ENCODE assay signal across 17 cellular contexts in the genomic region with DNA sequence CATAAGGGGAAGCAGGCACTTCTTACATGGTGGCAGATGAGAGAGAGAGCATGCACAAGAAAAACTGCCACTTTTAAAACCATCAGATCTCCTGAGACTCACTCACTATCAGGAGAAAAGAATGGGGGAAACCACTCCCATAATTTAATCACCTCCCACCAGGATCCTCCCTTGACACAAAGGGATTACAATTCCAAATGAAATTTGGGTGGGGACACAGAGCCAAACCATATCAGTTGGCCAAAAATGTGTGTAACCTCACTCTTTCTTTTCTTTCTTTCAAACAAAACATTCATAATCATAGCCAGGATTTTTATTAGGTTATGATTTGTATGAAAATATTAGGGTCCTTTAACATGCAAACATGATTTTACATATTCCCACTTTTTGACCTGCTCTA.
DNase-seq lines count a peak whose midpoint lies in the region; ATAC-seq and TF ChIP-seq lines count a peak whose summit lies in the region.
"Had no signal": no experiment of that assay in that cellular context is flagged by ENCODE, and none has a peak within 500 bp of the region (broad histone marks: within the 10 kb centered on the region; RNA-seq: fewer than 3 reads in every experiment).

No MANE protein-coding gene starts in this region.

- no peak overlapping the region for H3K27ac Mint-ChIP-seq in natural killer cell
- H3K27ac Mint-ChIP-seq: activated CD8-positive, alpha-beta T cell treated with anti-CD3 and anti-CD28 coated beads, Interleukin-2, amount 10 ng/mL, durations not matched to agents 7 days and 5 days; stimulated activated effector memory CD8-positive, alpha-beta T cell treated with anti-CD3 and anti-CD28 coated beads, Interleukin-12 subunit alpha, Interleukin-12 subunit beta, amount 100 ng/mL, for 72 hours had no signal

- H4K20me1 ChIP-seq in GM23248 (ENCODE audit: insufficient read depth) (no peaks in the 10 kb centered on the region), fibroblast of lung (ENCODE audit: control insufficient read depth, extremely low read depth, insufficient read depth, low read length) (no peaks in the 10 kb centered on the region)

- H3K27me3 ChIP-seq in GM23248 (replicated peaks; ENCODE audit: insufficient read depth), result no peaks in the 10 kb centered on the region
- H3K27me3 ChIP-seq in fibroblast of lung (ENCODE audit: control insufficient read depth, insufficient read depth, low read length), result no peaks in the 10 kb centered on the region
- H3K27me3 ChIP-seq: adrenal gland, neutrophil, sigmoid colon, upper lobe of left lung had no signal

- 0 out of 2 replicates have a peak overlapping the region, but pooled peaks have one; percentile 3 for H3K4me3 ChIP-seq in GM23248
- no peak overlapping the region for H3K4me3 ChIP-seq in fibroblast of lung (replicated peaks in 1 of 4; ENCODE audit: control extremely low read depth in 1 of 4, insufficient read depth in 1 of 4, low read depth in 3 of 4, low read length in 4 of 4)
- no peak overlapping the region for H3K4me3 ChIP-seq in skeletal muscle cell (ENCODE audit: low read depth, low read length)
- H3K4me3 ChIP-seq: adrenal gland, lung, sigmoid colon, upper lobe of left lung had no signal

- no peak for ATAC-seq in HG03196 (IDR thresholded peaks at IDR 0.05; ENCODE audit: unreplicated experiment)
- ATAC-seq in natural killer cell, result no peak
- ATAC-seq: activated CD8-positive, alpha-beta T cell treated with anti-CD3 and anti-CD28 coated beads, Interleukin-2, amount 10 ng/mL, durations not matched to agents 7 days and 5 days; stimulated activated effector memory CD8-positive, alpha-beta T cell treated with anti-CD3 and anti-CD28 coated beads, Interleukin-12 subunit alpha, Interleukin-12 subunit beta, amount 100 ng/mL, for 72 hours had no signal

- H3K4me1 Mint-ChIP-seq in natural killer cell, result no peaks in the 10 kb centered on the region
- H3K4me1 Mint-ChIP-seq: stimulated activated effector memory CD8-positive, alpha-beta T cell treated with anti-CD3 and anti-CD28 coated beads, Interleukin-12 subunit alpha, Interleukin-12 subunit beta, amount 100 ng/mL, for 72 hours had no signal

- H3K4me2 ChIP-seq in GM23248 (ENCODE audit: unreplicated experiment) (peak overlapping the region; percentile 87), fibroblast of lung (ENCODE audit: extremely low read depth, insufficient read depth, low read length) (no peak overlapping the region)

- TF ChIP-seq CTCF in fibroblast of lung (conservative IDR thresholded peaks at IDR 0.05 in 1 of 2, IDR thresholded peaks at IDR 0.05 in 1 of 2; ENCODE audit: low read depth in 1 of 2, low read length in 2 of 2) (no peak), natural killer cell (IDR thresholded peaks at IDR 0.05) (no peak)

- H3K36me3 Mint-ChIP-seq in natural killer cell, result no peaks in the 10 kb centered on the region
- H3K36me3 Mint-ChIP-seq: stimulated activated effector memory CD8-positive, alpha-beta T cell treated with anti-CD3 and anti-CD28 coated beads, Interleukin-12 subunit alpha, Interleukin-12 subunit beta, amount 100 ng/mL, for 72 hours had no signal

- H3K79me2 ChIP-seq in GM23248 (ENCODE audit: insufficient read depth) (no peaks in the 10 kb centered on the region), fibroblast of lung (ENCODE audit: control insufficient read depth, insufficient read depth, low read length) (no peaks in the 10 kb centered on the region)

- H3K9me2 ChIP-seq in GM23248 (ENCODE audit: insufficient read depth), result no peaks in the 10 kb centered on the region

- H3K9me3 Mint-ChIP-seq in natural killer cell, result peaks cover 0 to 2% of the 10 kb centered on the region in 2 donors
- H3K9me3 Mint-ChIP-seq: stimulated activated effector memory CD8-positive, alpha-beta T cell treated with anti-CD3 and anti-CD28 coated beads, Interleukin-12 subunit alpha, Interleukin-12 subunit beta, amount 100 ng/mL, for 72 hours had no signal

- H3K4me1 ChIP-seq in GM23248 (ENCODE audit: insufficient read depth) (peaks cover 53% of the 10 kb centered on the region), fibroblast of lung (ENCODE audit: control insufficient read depth, extremely low read depth, insufficient read depth, low read length) (peaks cover 8% of the 10 kb centered on the region)
- H3K4me1 ChIP-seq: adrenal gland, upper lobe of left lung had no signal

- no peak overlapping the region for H3K4me3 Mint-ChIP-seq in natural killer cell
- H3K4me3 Mint-ChIP-seq: activated CD8-positive, alpha-beta T cell treated with anti-CD3 and anti-CD28 coated beads, Interleukin-2, amount 10 ng/mL, durations not matched to agents 7 days and 5 days; stimulated activated effector memory CD8-positive, alpha-beta T cell treated with anti-CD3 and anti-CD28 coated beads, Interleukin-12 subunit alpha, Interleukin-12 subunit beta, amount 100 ng/mL, for 72 hours had no signal

- H3F3A ChIP-seq in GM23248 (ENCODE audit: insufficient read depth), result peaks cover 45% of the 10 kb centered on the region

- no peaks in the 10 kb centered on the region for H3K27me3 Mint-ChIP-seq in natural killer cell (ENCODE audit: low read depth in 2 of 2)

- peak; percentile 39 for DNase-seq in GM23248
- peak in 1 of 2 donors; percentile 72 for DNase-seq in fibroblast of lung (ENCODE audit: low read depth in 2 of 2)
- DNase-seq in skeletal muscle cell (ENCODE audit: low read depth), result peak; percentile 14
- DNase-seq in SW 1271 (lab: John Stamatoyannopoulos, UW), result no peak
- DNase-seq in natural killer cell, result no peak
- DNase-seq: activated CD8-positive, alpha-beta T cell treated with anti-CD3 and anti-CD28 coated beads, Interleukin-2, amount 10 ng/mL, durations not matched to agents 7 days and 5 days; adrenal gland; foreskin melanocyte; NCI-H1105; NCI-H2171 treated with DMSO at 0.1 percent for 48 hours; sigmoid colon; upper lobe of left lung had no signal

- H2AFZ ChIP-seq in GM23248, result no peak overlapping the region
- no peak overlapping the region for H2AFZ ChIP-seq in fibroblast of lung (ENCODE audit: low read length)

- in situ Hi-C loops in GM23248 (cut with MboI), result no loop called here

- no peaks in the 10 kb centered on the region for H3K36me3 ChIP-seq in GM23248 (ENCODE audit: low read depth)
- no peaks in the 10 kb centered on the region for H3K36me3 ChIP-seq in fibroblast of lung (ENCODE audit: control insufficient read depth, insufficient read depth, low read length)
- H3K36me3 ChIP-seq: adrenal gland, neutrophil, sigmoid colon, upper lobe of left lung had no signal

- H3K9me3 ChIP-seq in GM23248 (ENCODE audit: low read depth), result no peaks in the 10 kb centered on the region
- H3K9me3 ChIP-seq in fibroblast of lung (ENCODE audit: control insufficient read depth, insufficient read depth, low read depth, low read length), result no peaks in the 10 kb centered on the region
- H3K9me3 ChIP-seq: neutrophil, sigmoid colon, upper lobe of left lung had no signal

- peak overlapping the region; percentile 71 for H3K27ac ChIP-seq in GM23248
- H3K27ac ChIP-seq in fibroblast of lung (ENCODE audit: insufficient read depth, low read length), result peak overlapping the region; percentile 22
- H3K27ac ChIP-seq: adrenal gland, neutrophil, upper lobe of left lung had no signal

- intact Hi-C loops in natural killer cell (cut with micrococcal nuclease), result no loop called here

- no peak overlapping the region; the same call in 1 of the 2 replicates for H3K9ac ChIP-seq in GM23248
- no peak overlapping the region for H3K9ac ChIP-seq in fibroblast of lung (ENCODE audit: insufficient read depth, low read length)

TF ChIP-seq in PFSK-1, 5 proteins besides CTCF, POLR2A, EP300 and RAD21:
- TF ChIP-seq POLR2AphosphoS5 (IDR thresholded peaks at IDR 0.05; ENCODE audit: low read depth, low read length) (no peak), SIN3A (IDR thresholded peaks at IDR 0.05; ENCODE audit: borderline replicate concordance, insufficient read depth, low read length) (peak; percentile 24; the same call in 1 of the 2 replicates), TAF1 (IDR thresholded peaks at IDR 0.05; ENCODE audit: borderline replicate concordance, insufficient read depth, low read length) (no peak)
- TF ChIP-seq, protein P1, sequence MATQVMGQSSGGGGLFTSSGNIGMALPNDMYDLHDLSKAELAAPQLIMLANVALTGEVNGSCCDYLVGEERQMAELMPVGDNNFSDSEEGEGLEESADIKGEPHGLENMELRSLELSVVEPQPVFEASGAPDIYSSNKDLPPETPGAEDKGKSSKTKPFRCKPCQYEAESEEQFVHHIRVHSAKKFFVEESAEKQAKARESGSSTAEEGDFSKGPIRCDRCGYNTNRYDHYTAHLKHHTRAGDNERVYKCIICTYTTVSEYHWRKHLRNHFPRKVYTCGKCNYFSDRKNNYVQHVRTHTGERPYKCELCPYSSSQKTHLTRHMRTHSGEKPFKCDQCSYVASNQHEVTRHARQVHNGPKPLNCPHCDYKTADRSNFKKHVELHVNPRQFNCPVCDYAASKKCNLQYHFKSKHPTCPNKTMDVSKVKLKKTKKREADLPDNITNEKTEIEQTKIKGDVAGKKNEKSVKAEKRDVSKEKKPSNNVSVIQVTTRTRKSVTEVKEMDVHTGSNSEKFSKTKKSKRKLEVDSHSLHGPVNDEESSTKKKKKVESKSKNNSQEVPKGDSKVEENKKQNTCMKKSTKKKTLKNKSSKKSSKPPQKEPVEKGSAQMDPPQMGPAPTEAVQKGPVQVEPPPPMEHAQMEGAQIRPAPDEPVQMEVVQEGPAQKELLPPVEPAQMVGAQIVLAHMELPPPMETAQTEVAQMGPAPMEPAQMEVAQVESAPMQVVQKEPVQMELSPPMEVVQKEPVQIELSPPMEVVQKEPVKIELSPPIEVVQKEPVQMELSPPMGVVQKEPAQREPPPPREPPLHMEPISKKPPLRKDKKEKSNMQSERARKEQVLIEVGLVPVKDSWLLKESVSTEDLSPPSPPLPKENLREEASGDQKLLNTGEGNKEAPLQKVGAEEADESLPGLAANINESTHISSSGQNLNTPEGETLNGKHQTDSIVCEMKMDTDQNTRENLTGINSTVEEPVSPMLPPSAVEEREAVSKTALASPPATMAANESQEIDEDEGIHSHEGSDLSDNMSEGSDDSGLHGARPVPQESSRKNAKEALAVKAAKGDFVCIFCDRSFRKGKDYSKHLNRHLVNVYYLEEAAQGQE (IDR thresholded peaks at IDR 0.05; ENCODE audit: insufficient read depth in 1 of 2, low read depth in 2 of 2, low read length in 2 of 2), result 0 out of 4 replicates have a peak, but pooled peaks of 1 of the 2 experiments have one; percentile 37
TF ChIP-seq in PFSK-1: peak in this region for 2.

Comparison
In these comparisons a context has a peak if more than half of its experiments do, and no peak if none do; other contexts are left out.
1. DNase-seq: peak in GM23248 (single experiment) and skeletal muscle cell (single experiment); none in SW 1271 (0 of 2) and natural killer cell (single experiment).